ENCODE assay signal across 27 cellular contexts in the genomic region with DNA sequence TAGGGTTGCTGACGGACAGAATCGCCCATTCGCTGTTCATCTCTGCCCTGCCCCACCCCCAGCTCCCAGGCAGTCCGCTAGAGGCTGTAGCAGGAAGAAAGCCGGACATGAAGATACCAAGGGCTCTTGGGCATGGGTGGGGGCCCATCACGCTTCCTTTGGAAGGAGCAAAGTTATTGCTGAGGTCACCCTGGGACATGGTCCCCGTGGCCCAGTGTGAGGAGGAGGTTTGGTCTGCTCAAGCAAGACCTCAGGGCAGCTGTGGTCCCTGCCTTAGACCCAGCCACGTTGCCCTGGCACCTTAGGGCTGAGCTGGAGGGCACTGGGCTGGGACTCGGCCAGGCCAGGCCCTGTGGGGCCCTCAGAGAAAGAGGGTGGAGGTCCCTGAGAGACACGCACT.
"Had no signal": no experiment of that assay in that cellular context is flagged by ENCODE, and none has a peak within 500 bp of the region (broad histone marks: within the 10 kb centered on the region; RNA-seq: fewer than 3 reads in every experiment).

No MANE protein-coding gene starts in this region.

- H3K36me3 ChIP-seq: colonic mucosa had no signal

- H3K27ac ChIP-seq: colonic mucosa, esophagus muscularis mucosa, foreskin keratinocyte, gastroesophageal sphincter, heart left ventricle, hepatocyte, parathyroid adenoma, right lobe of liver, stomach, thyroid gland had no signal

- FAIRE-seq: endothelial cell of umbilical vein, kidney had no signal

- H3K4me3 Mint-ChIP-seq: dendritic cell treated with granulocyte-macrophage colony-stimulating factor and Interleukin-4, amounts not matched to agents 40 ng/mL and 50 ng/mL, for 4 days; mesothelial cell of epicardium; nephron progenitor cell; stimulated activated effector memory CD8-positive, alpha-beta T cell treated with anti-CD3 and anti-CD28 coated beads, Interleukin-12 subunit alpha, Interleukin-12 subunit beta, amount 100 ng/mL, for 72 hours had no signal

- H3K9me3 Mint-ChIP-seq: dendritic cell treated with granulocyte-macrophage colony-stimulating factor and Interleukin-4, amounts not matched to agents 40 ng/mL and 50 ng/mL, for 4 days; nephron progenitor cell; stimulated activated effector memory CD8-positive, alpha-beta T cell treated with anti-CD3 and anti-CD28 coated beads, Interleukin-12 subunit alpha, Interleukin-12 subunit beta, amount 100 ng/mL, for 72 hours had no signal

- H3K27me3 Mint-ChIP-seq: dendritic cell treated with granulocyte-macrophage colony-stimulating factor and Interleukin-4, amounts not matched to agents 40 ng/mL and 50 ng/mL, for 4 days; naive B cell; progenitor cell of endocrine pancreas had no signal

- H3K27me3 ChIP-seq: colonic mucosa, esophagus muscularis mucosa, foreskin keratinocyte, gastroesophageal sphincter, heart left ventricle, hepatocyte, right lobe of liver, stomach, thyroid gland had no signal

- DNase-seq: colonic mucosa; effector CD8-positive, alpha-beta T cell; foreskin keratinocyte; heart left ventricle; kidney; mesenchymal stem cell; mucosa of descending colon; naive B cell; nephron progenitor cell; right lobe of liver; stimulated activated CD4-positive, alpha-beta T cell treated with anti-CD3 and anti-CD28 coated beads, Interleukin-2, amount 100 ng/mL, for 24 hours; stimulated activated CD4-positive, alpha-beta T cell treated with anti-CD3 and anti-CD28 coated beads, Interleukin-4, amount 100 ng/mL, for 24 hours; stimulated activated naive CD4-positive, alpha-beta T cell treated with Interleukin-2 at 50 U/mL for 16 hours; stomach; thyroid gland; trophoblast cell had no signal

- H3K27ac Mint-ChIP-seq: dendritic cell treated with granulocyte-macrophage colony-stimulating factor and Interleukin-4, amounts not matched to agents 40 ng/mL and 50 ng/mL, for 4 days; mesothelial cell of epicardium; naive B cell; nephron progenitor cell; progenitor cell of endocrine pancreas; stimulated activated effector memory CD8-positive, alpha-beta T cell treated with anti-CD3 and anti-CD28 coated beads, Interleukin-12 subunit alpha, Interleukin-12 subunit beta, amount 100 ng/mL, for 72 hours had no signal

- H3K4me1 ChIP-seq: colonic mucosa, esophagus muscularis mucosa, foreskin keratinocyte, gastroesophageal sphincter, heart left ventricle, parathyroid adenoma, right lobe of liver, stomach, thyroid gland had no signal

- H3K36me3 Mint-ChIP-seq: naive B cell; stimulated activated effector memory CD8-positive, alpha-beta T cell treated with anti-CD3 and anti-CD28 coated beads, Interleukin-12 subunit alpha, Interleukin-12 subunit beta, amount 100 ng/mL, for 72 hours had no signal

- H3K4me3 ChIP-seq: colonic mucosa, esophagus muscularis mucosa, gastroesophageal sphincter, heart left ventricle, hepatocyte, mucosa of descending colon, right lobe of liver, smooth muscle cell, stomach, thyroid gland had no signal

- H3K9me3 ChIP-seq: colonic mucosa, esophagus muscularis mucosa, gastroesophageal sphincter, heart left ventricle, mucosa of descending colon, right lobe of liver, stomach, thyroid gland had no signal

- H3K4me1 Mint-ChIP-seq: mesothelial cell of epicardium; naive B cell; stimulated activated effector memory CD8-positive, alpha-beta T cell treated with anti-CD3 and anti-CD28 coated beads, Interleukin-12 subunit alpha, Interleukin-12 subunit beta, amount 100 ng/mL, for 72 hours had no signal

- ATAC-seq: foreskin keratinocyte; gastroesophageal sphincter; heart left ventricle; left lobe of liver; mucosa of descending colon; right lobe of liver; stimulated activated effector memory CD8-positive, alpha-beta T cell treated with anti-CD3 and anti-CD28 coated beads, Interleukin-12 subunit alpha, Interleukin-12 subunit beta, amount 100 ng/mL, for 72 hours had no signal
